In the genomic region with DNA sequence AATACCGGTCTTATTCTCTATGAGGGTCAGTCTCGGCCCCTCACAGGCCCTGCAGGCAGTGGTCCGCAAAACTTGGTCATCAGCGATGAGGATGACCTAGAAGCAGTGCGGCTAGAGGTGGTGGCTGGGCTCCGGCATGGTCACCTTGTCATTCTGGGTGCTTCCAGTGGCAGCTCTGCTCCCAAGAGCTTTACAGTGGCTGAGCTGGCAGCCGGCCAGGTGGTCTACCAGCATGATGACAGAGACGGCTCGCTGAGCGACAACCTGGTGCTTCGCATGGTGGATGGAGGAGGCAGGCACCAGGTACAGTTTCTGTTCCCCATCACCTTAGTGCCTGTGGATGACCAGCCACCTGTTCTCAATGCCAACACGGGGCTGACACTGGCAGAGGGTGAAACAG, we compare ENCODE assay signal across 22 cellular contexts. TPM values are rescaled to one million over a fixed set of nuclear protein-coding genes. Genes with fewer than 3 reads are reported as not detected.
DNase-seq lines count a peak whose midpoint lies in the region; ATAC-seq and TF ChIP-seq lines count a peak whose summit lies in the region.
"Had no signal": no experiment of that assay in that cellular context is flagged by ENCODE, and none has a peak within 500 bp of the region (broad histone marks: within the 10 kb centered on the region; RNA-seq: fewer than 3 reads in every experiment).

No MANE protein-coding gene starts in this region.

- H3K4me1 ChIP-seq in IMR-90 (ENCODE audit: control insufficient read depth, insufficient read depth, low read length) (no peaks in the 10 kb centered on the region), iPS-18a (ENCODE audit: control insufficient read depth, low read depth, low read length) (peaks cover 15% of the 10 kb centered on the region), trophoblast cell (ENCODE audit: control insufficient read depth in 1 of 2, insufficient read depth in 2 of 2, low read length in 2 of 2) (peaks cover 17 to 30% of the 10 kb centered on the region in 2 experiments), esophagus muscularis mucosa (peaks cover 5 to 28% (median 23%) of the 10 kb centered on the region in 4 donors)
- H3K4me1 ChIP-seq: BLaER1 treated with 17β-estradiol and CSF1 and Interleukin-3, amounts not matched to agents 10 nM and 100 nM had no signal

- no peaks in the 10 kb centered on the region for H4K20me1 ChIP-seq in IMR-90 (ENCODE audit: insufficient read depth, low read length)
- H4K20me1 ChIP-seq: BLaER1 treated with 17β-estradiol and CSF1 and Interleukin-3, amounts not matched to agents 10 nM and 100 nM had no signal

- DNase-seq in COR-L47 (lab: John Stamatoyannopoulos, UW) (peak; percentile 28), IMR-90 (no peak), trophoblast cell (peak in 1 of 2 donors; percentile 10), esophagus muscularis mucosa (ENCODE audit: extremely low spot score) (no peak)
- DNase-seq: activated CD8-positive, alpha-beta T cell treated with anti-CD3 and anti-CD28 coated beads, Interleukin-2, amount 10 ng/mL, durations not matched to agents 7 days and 5 days; amygdala; effector memory CD8-positive, alpha-beta T cell; foreskin melanocyte; GOT3; left lung; NCI-H1092 treated with DMSO at 0.1 percent for 48 hours; NCI-H187; NCI-H526 treated with DMSO at 0.1 percent for 48 hours; SK-N-SH; T-helper 17 cell had no signal

- H3K79me2 ChIP-seq in trophoblast cell (ENCODE audit: control insufficient read depth, insufficient read depth, low read length, poor library complexity) = peaks cover 31% of the 10 kb centered on the region

- 80% methylated on average over 1 of the region's 12 CpGs; no CpG with 5 or more reads in 1 of the 2 experiments for WGBS in IMR-90 (ENCODE audit: extremely low coverage in 2 of 2, insufficient read length in 1 of 2), 2 experiments
- no CpG with 5 or more reads among the region's 12 CpGs for WGBS in trophoblast cell (ENCODE audit: extremely low coverage, insufficient coverage, insufficient read length)
- 89% methylated on average over 3 of the region's 12 CpGs for WGBS in esophagus muscularis mucosa

- TF ChIP-seq RAD21 in IMR-90 (IDR thresholded peaks at IDR 0.05; ENCODE audit: low read length) = no peak

- in situ Hi-C loops in IMR-90 (cut with MboI; ENCODE audit: low sequenced_read_pairs) = no loop called here

- no peak overlapping the region for H2BK12ac ChIP-seq in trophoblast cell (ENCODE audit: low read length)

- no peak for ATAC-seq in IMR-90 (ENCODE audit: low read depth)
- no peak for ATAC-seq in HG02798 (IDR thresholded peaks at IDR 0.05; ENCODE audit: poor library complexity, unreplicated experiment)
- ATAC-seq in HG03342 (IDR thresholded peaks at IDR 0.05; ENCODE audit: unreplicated experiment) = no peak
- ATAC-seq: activated CD8-positive, alpha-beta T cell treated with anti-CD3 and anti-CD28 coated beads, Interleukin-2, amount 10 ng/mL, durations not matched to agents 7 days and 5 days; effector memory CD8-positive, alpha-beta T cell; esophagus mucosa; T-helper 17 cell had no signal

- H2BK120ac ChIP-seq in IMR-90 (ENCODE audit: low read depth, low read length) (no peak overlapping the region), trophoblast cell (ENCODE audit: insufficient read depth, low read length, poor library complexity) (no peak overlapping the region)

- H3K9me3 ChIP-seq in IMR-90 (ENCODE audit: control insufficient read depth, insufficient read depth, low read length) = no peaks in the 10 kb centered on the region
- no peaks in the 10 kb centered on the region for H3K9me3 ChIP-seq in iPS-18a (ENCODE audit: control insufficient read depth, low read depth, low read length)
- peaks cover 13% of the 10 kb centered on the region for H3K9me3 ChIP-seq in trophoblast cell (ENCODE audit: insufficient read depth, low read depth, low read length)
- no peaks in the 10 kb centered on the region for H3K9me3 ChIP-seq in esophagus muscularis mucosa
- H3K9me3 ChIP-seq: left lung, SK-N-SH, tibial nerve had no signal

- no peak overlapping the region for H3K4me2 ChIP-seq in IMR-90 (ENCODE audit: low read depth, low read length)
- H3K4me2 ChIP-seq in trophoblast cell (ENCODE audit: low read length) = peak overlapping the region; percentile 77
- H3K4me2 ChIP-seq: BLaER1 treated with 17β-estradiol and CSF1 and Interleukin-3, amounts not matched to agents 10 nM and 100 nM; SK-N-SH had no signal

- H4K91ac ChIP-seq in IMR-90 (ENCODE audit: insufficient read depth, low read depth, low read length) = no peak overlapping the region
- H4K91ac ChIP-seq in trophoblast cell (ENCODE audit: low read depth, low read length) = no peak overlapping the region

- H3K18ac ChIP-seq in IMR-90 (ENCODE audit: low read depth, low read length) (no peak overlapping the region), trophoblast cell (ENCODE audit: low read length) (no peak overlapping the region)

- H4K12ac ChIP-seq in trophoblast cell (ENCODE audit: low read depth, low read length) = no peak overlapping the region

- H3K56ac ChIP-seq in IMR-90 (ENCODE audit: extremely low read depth, insufficient read depth, low read length) = no peak overlapping the region

- H2AFZ ChIP-seq in IMR-90 (replicated peaks; ENCODE audit: low read length, poor library complexity) (peak overlapping the region; percentile 39), trophoblast cell (ENCODE audit: insufficient read depth, low read length, poor library complexity) (no peak overlapping the region)

- peaks cover 13% of the 10 kb centered on the region; the same call in 1 of the 2 replicates for H3K27me3 ChIP-seq in IMR-90 (ENCODE audit: control insufficient read depth, insufficient read depth, low read length)
- peaks cover 14% of the 10 kb centered on the region for H3K27me3 ChIP-seq in iPS-18a (ENCODE audit: control insufficient read depth, insufficient read depth, low read length)
- H3K27me3 ChIP-seq in trophoblast cell (ENCODE audit: insufficient read depth, low read length) = no peaks in the 10 kb centered on the region
- peaks cover 0 to 44% (median 10%) of the 10 kb centered on the region in 4 donors for H3K27me3 ChIP-seq in esophagus muscularis mucosa
- H3K27me3 ChIP-seq: BLaER1 treated with 17β-estradiol and CSF1 and Interleukin-3, amounts not matched to agents 10 nM and 100 nM had no signal

- no peaks in the 10 kb centered on the region for H3K9me1 ChIP-seq in IMR-90 (ENCODE audit: insufficient read depth, low read length)

- intact Hi-C loops in IMR-90 (cut with micrococcal nuclease) = no loop called here
- intact Hi-C loops in esophagus muscularis mucosa (cut with DNase I) = loop anchor here (10.0 kb wide), 1 partner anchor 76 kb away; no protein-coding TSS in a partner anchor

- TF ChIP-seq CTCF in IMR-90 (conservative IDR thresholded peaks at IDR 0.05; ENCODE audit: low read depth, low read length) = no peak
- no peak for TF ChIP-seq CTCF in esophagus muscularis mucosa (IDR thresholded peaks at IDR 0.05)

- H3K23ac ChIP-seq in IMR-90 (ENCODE audit: low read depth, low read length) = no peak overlapping the region
- no peak overlapping the region for H3K23ac ChIP-seq in trophoblast cell (ENCODE audit: low read length)

- H2BK5ac ChIP-seq in IMR-90 (ENCODE audit: low read depth, low read length, poor library complexity, severe bottlenecking) = no peak overlapping the region
- no peak overlapping the region for H2BK5ac ChIP-seq in trophoblast cell (ENCODE audit: low read depth, low read length, poor library complexity)

- H2AK5ac ChIP-seq in IMR-90 (ENCODE audit: low read depth, low read length) (no peak overlapping the region), trophoblast cell (ENCODE audit: low read length) (no peak overlapping the region)

- H3K4ac ChIP-seq in IMR-90 (ENCODE audit: low read depth, low read length) (no peak overlapping the region), trophoblast cell (ENCODE audit: low read depth, low read length) (peak overlapping the region; percentile 63)

- TF ChIP-seq POLR2A in IMR-90 (IDR thresholded peaks at IDR 0.05; ENCODE audit: low read depth, low read length) (no peak), esophagus muscularis mucosa (IDR thresholded peaks at IDR 0.05; ENCODE audit: low read depth) (no peak)

- H2BK20ac ChIP-seq in IMR-90 (ENCODE audit: low read depth, low read length) = no peak overlapping the region

- dilution Hi-C loops in IMR-90 (cut with HindIII; ENCODE audit: low sequenced_read_pairs, unreplicated experiment) = no loop called here

- no peak overlapping the region for H3K4me3 ChIP-seq in IMR-90 (ENCODE audit: insufficient read depth, low read depth, low read length)
- H3K4me3 ChIP-seq in iPS-18a (ENCODE audit: low read length) = peak overlapping the region; percentile 75
- H3K4me3 ChIP-seq in trophoblast cell (ENCODE audit: low read depth, low read length) = peak overlapping the region; percentile 50
- no peak overlapping the region for H3K4me3 ChIP-seq in esophagus muscularis mucosa
- H3K4me3 ChIP-seq: BLaER1 treated with 17β-estradiol and CSF1 and Interleukin-3, amounts not matched to agents 10 nM and 100 nM had no signal

- POLR2A ChIA-PET in IMR-90 (lab: Charles Lee; ENCODE audit: unreplicated experiment) = no interaction called here

- H3K9ac ChIP-seq in IMR-90 (ENCODE audit: low read depth, low read length) = no peak overlapping the region
- H3K9ac ChIP-seq in iPS-18a (ENCODE audit: low read length) = no peak overlapping the region
- H3K9ac ChIP-seq in trophoblast cell (ENCODE audit: low read length) = no peak overlapping the region
- H3K9ac ChIP-seq: BLaER1 treated with 17β-estradiol and CSF1 and Interleukin-3, amounts not matched to agents 10 nM and 100 nM; SK-N-SH had no signal

- H4K8ac ChIP-seq in IMR-90 (ENCODE audit: low read depth in 2 of 2, low read length in 2 of 2) = no peak overlapping the region
- no peak overlapping the region for H4K8ac ChIP-seq in trophoblast cell (ENCODE audit: low read depth, low read length)

- no peak overlapping the region for H3K27ac ChIP-seq in IMR-90 (ENCODE audit: insufficient read depth, low read length)
- H3K27ac ChIP-seq in iPS-18a (ENCODE audit: low read length) = no peak overlapping the region
- H3K27ac ChIP-seq in trophoblast cell (ENCODE audit: low read depth, low read length) = no peak overlapping the region
- H3K27ac ChIP-seq in esophagus muscularis mucosa (replicated peaks in 1 of 4) = no peak overlapping the region
- H3K27ac ChIP-seq: BLaER1 treated with 17β-estradiol and CSF1 and Interleukin-3, amounts not matched to agents 10 nM and 100 nM; coronary artery; left lung; tibial nerve had no signal

- no peak for TF ChIP-seq EP300 in esophagus muscularis mucosa (IDR thresholded peaks at IDR 0.05)

- no peak overlapping the region for H2BK15ac ChIP-seq in IMR-90 (ENCODE audit: low read depth, low read length)

- H3K36me3 ChIP-seq in IMR-90 (ENCODE audit: control insufficient read depth, insufficient read depth, low read length) (no peaks in the 10 kb centered on the region), iPS-18a (ENCODE audit: control insufficient read depth, low read depth, low read length) (peaks cover 11% of the 10 kb centered on the region), trophoblast cell (ENCODE audit: control insufficient read depth in 1 of 2, insufficient read depth in 2 of 2, low read length in 2 of 2) (peaks cover 21 to 36% of the 10 kb centered on the region in 2 experiments), esophagus muscularis mucosa (no peaks in the 10 kb centered on the region)
- H3K36me3 ChIP-seq: BLaER1 treated with 17β-estradiol and CSF1 and Interleukin-3, amounts not matched to agents 10 nM and 100 nM; left lung had no signal

- CTCF ChIA-PET in IMR-90 (lab: Yijun Ruan, JAX) = no interaction called here

- H3K14ac ChIP-seq in IMR-90 (replicated peaks; ENCODE audit: low read depth, low read length) (no peak overlapping the region), trophoblast cell (ENCODE audit: low read length) (no peak overlapping the region)

- BruUV-seq in IMR-90 (replicated peaks; lab: Mats Ljungman, UMichigan) = no TSS peak

- no peaks in the 10 kb centered on the region for H3K79me1 ChIP-seq in IMR-90 (ENCODE audit: low read depth in 1 of 2, low read length in 2 of 2)
- H3K79me1 ChIP-seq in trophoblast cell (ENCODE audit: low read length) = peaks cover 16% of the 10 kb centered on the region

- no peak overlapping the region for H4K5ac ChIP-seq in IMR-90 (ENCODE audit: low read depth, low read length)

- H2AK9ac ChIP-seq in IMR-90 (replicated peaks; ENCODE audit: low read depth, low read length, poor library complexity) = no peak overlapping the region

RNA-seq across cellular contexts. Expression of a gene that starts 1.8 kb away (rescaled TPM):
- total RNA-seq in IMR-90 (2012; rRNA removed) = not detected in 2 replicates
- not detected in 2 replicates for polyA plus RNA-seq in IMR-90 (2012; rRNA removed)
- not detected in 2 replicates for polyA plus RNA-seq in IMR-90 (2012; cell fraction: cytosol; rRNA removed)
- polyA plus RNA-seq in IMR-90 (2012; cell fraction: nucleus; rRNA removed; ENCODE audit: low replicate concordance) = not detected in 2 replicates
- polyA plus RNA-seq in trophoblast cell (2013) = 46.6 and 47.8 TPM in 2 replicates
- under 1 TPM in 3 of 4 donors, not detected in 1; 0.13 to 0.34 (median 0.33) TPM for total RNA-seq in esophagus muscularis mucosa
- total RNA-seq: activated CD8-positive, alpha-beta T cell treated with anti-CD3 and anti-CD28 coated beads, Interleukin-2, amount 10 ng/mL, durations not matched to agents 7 days and 5 days; T-helper 17 cell had no signal
- polyA plus RNA-seq: SK-N-SH had no signal

Comparison
In these comparisons a context has a peak if more than half of its experiments do, and no peak if none do; other contexts are left out.
1. H3K4me3 ChIP-seq: peak in iPS-18a (single experiment) and trophoblast cell (single experiment); none in IMR-90 (single experiment) and esophagus muscularis mucosa (0 of 4).